ENCODE assay signal across 27 cellular contexts in the genomic region with DNA sequence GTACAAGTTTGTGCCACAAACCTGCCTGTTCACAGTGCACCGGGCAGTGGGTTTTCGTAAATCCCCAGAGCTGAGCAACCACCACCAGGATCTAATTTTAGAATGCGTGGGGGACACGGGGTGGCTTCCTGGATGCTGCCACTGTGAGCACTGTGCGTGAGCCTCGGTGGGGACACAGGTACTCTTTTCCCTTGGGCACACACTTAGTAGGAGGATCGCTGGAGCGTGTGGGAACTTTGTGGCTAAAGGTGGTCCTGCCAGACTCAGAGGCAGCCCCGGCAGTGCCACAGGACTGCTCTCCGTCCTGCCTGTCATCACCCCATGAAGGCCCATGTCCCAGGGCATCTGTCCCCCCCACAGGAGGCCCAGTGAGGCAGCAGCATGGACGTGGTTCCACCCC.
"Had no signal": no experiment of that assay in that cellular context is flagged by ENCODE, and none has a peak within 500 bp of the region (broad histone marks: within the 10 kb centered on the region; RNA-seq: fewer than 3 reads in every experiment).

No MANE protein-coding gene starts in this region.

- H3K27ac Mint-ChIP-seq: activated CD4-positive, alpha-beta memory T cell treated with anti-CD3 and anti-CD28 coated beads, Interleukin-2, amount 10 ng/mL, durations not matched to agents 7 days and 5 days; activated CD4-positive, alpha-beta T cell treated with anti-CD3 and anti-CD28 coated beads for 36 hours; activated CD4-positive, alpha-beta T cell treated with anti-CD3 and anti-CD28 coated beads, Interleukin-2, amount 10 ng/mL, durations not matched to agents 7 days and 5 days; activated naive CD4-positive, alpha-beta T cell treated with anti-CD3 and anti-CD28 coated beads, Interleukin-2, amount 10 ng/mL, durations not matched to agents 7 days and 5 days; activated T-cell treated with anti-CD3 and anti-CD28 coated beads, Interleukin-2, amount 50 U/mL, for 24 hours; activated T-cell treated with anti-CD3 and anti-CD28 coated beads, Interleukin-2, amount 50 U/mL, for 72 hours had no signal

- H3K27me3 Mint-ChIP-seq: activated CD4-positive, alpha-beta memory T cell treated with anti-CD3 and anti-CD28 coated beads, Interleukin-2, amount 10 ng/mL, durations not matched to agents 7 days and 5 days; activated CD4-positive, alpha-beta T cell treated with anti-CD3 and anti-CD28 coated beads for 36 hours; activated CD4-positive, alpha-beta T cell treated with anti-CD3 and anti-CD28 coated beads, Interleukin-2, amount 10 ng/mL, durations not matched to agents 7 days and 5 days; activated naive CD4-positive, alpha-beta T cell treated with anti-CD3 and anti-CD28 coated beads, Interleukin-2, amount 10 ng/mL, durations not matched to agents 7 days and 5 days; activated naive CD8-positive, alpha-beta T cell treated with anti-CD3 and anti-CD28 coated beads, Interleukin-2, amount 10 ng/mL, durations not matched to agents 7 days and 5 days; activated T-cell treated with anti-CD3 and anti-CD28 coated beads, Interleukin-2, amount 50 U/mL, for 24 hours; brain had no signal

- H3K9me3 ChIP-seq: ascending aorta, breast epithelium, colonic mucosa, esophagus squamous epithelium had no signal

- H3K4me1 ChIP-seq: ascending aorta, breast epithelium, colonic mucosa had no signal

- H3K4me3 ChIP-seq: ascending aorta, breast epithelium, cardiac muscle cell, colonic mucosa, esophagus squamous epithelium had no signal

- H3K36me3 Mint-ChIP-seq: activated naive CD4-positive, alpha-beta T cell treated with anti-CD3 and anti-CD28 coated beads, Interleukin-2, amount 50 U/mL, for 72 hours; activated naive CD8-positive, alpha-beta T cell treated with anti-CD3 and anti-CD28 coated beads, Interleukin-2, amount 10 ng/mL, durations not matched to agents 7 days and 5 days had no signal

- H3K27me3 ChIP-seq: ascending aorta, breast epithelium, cardiac muscle cell, colonic mucosa, esophagus squamous epithelium had no signal

- H3K9me3 Mint-ChIP-seq: activated CD4-positive, alpha-beta memory T cell treated with anti-CD3 and anti-CD28 coated beads, Interleukin-2, amount 10 ng/mL, durations not matched to agents 7 days and 5 days; activated CD4-positive, alpha-beta T cell treated with anti-CD3 and anti-CD28 coated beads, Interleukin-2, amount 10 ng/mL, durations not matched to agents 7 days and 5 days; activated naive CD4-positive, alpha-beta T cell treated with anti-CD3 and anti-CD28 coated beads, Interleukin-2, amount 10 ng/mL, durations not matched to agents 7 days and 5 days; activated naive CD4-positive, alpha-beta T cell treated with anti-CD3 and anti-CD28 coated beads, Interleukin-2, amount 50 U/mL, for 72 hours; activated naive CD8-positive, alpha-beta T cell treated with anti-CD3 and anti-CD28 coated beads, Interleukin-2, amount 10 ng/mL, durations not matched to agents 7 days and 5 days; activated T-cell treated with anti-CD3 and anti-CD28 coated beads, Interleukin-2, amount 50 U/mL, for 24 hours; activated T-cell treated with anti-CD3 and anti-CD28 coated beads, Interleukin-2, amount 50 U/mL, for 72 hours had no signal

- DNase-seq: activated CD4-positive, alpha-beta memory T cell treated with anti-CD3 and anti-CD28 coated beads, Interleukin-2, amount 10 ng/mL, durations not matched to agents 7 days and 5 days; activated CD4-positive, alpha-beta T cell treated with anti-CD3 and anti-CD28 coated beads for 36 hours; activated CD4-positive, alpha-beta T cell treated with anti-CD3 and anti-CD28 coated beads, Interleukin-2, amount 10 ng/mL, durations not matched to agents 7 days and 5 days; activated CD4-positive, alpha-beta T cell treated with anti-CD3 and anti-CD28 coated beads, Interleukin-2, amount 50 U/mL, for 4 hours; activated CD4-positive, CD25-positive, alpha-beta regulatory T cell; activated CD4-positive, CD25-positive, alpha-beta regulatory T cell treated with anti-CD3 and anti-CD28 coated beads, Interleukin-2, amount 50 U/mL, for 72 hours; activated CD8-positive, alpha-beta memory T cell treated with anti-CD3 and anti-CD28 coated beads, Interleukin-2, amount 50 U/mL, for 48 hours; activated gamma-delta T cell; activated naive CD4-positive, alpha-beta T cell; activated naive CD4-positive, alpha-beta T cell treated with anti-CD3 and anti-CD28 coated beads, Interleukin-2, amount 10 ng/mL, durations not matched to agents 7 days and 5 days; activated naive CD8-positive, alpha-beta T cell treated with anti-CD3 and anti-CD28 coated beads, Interleukin-2, amount 10 ng/mL, durations not matched to agents 7 days and 5 days; activated T-cell treated with anti-CD3 and anti-CD28 coated beads for 4 hours; activated T-cell treated with anti-CD3 and anti-CD28 coated beads, Interleukin-2, amount 50 U/mL, for 24 hours; activated T-cell treated with anti-CD3 and anti-CD28 coated beads, Interleukin-2, amount 50 U/mL, for 72 hours; central memory CD4-positive, alpha-beta T cell; cerebellar nuclear complex; colonic mucosa; effector CD8-positive, alpha-beta T cell; esophagus squamous epithelium; foreskin melanocyte; T-helper 2 cell had no signal

- H3K4me1 Mint-ChIP-seq: activated CD4-positive, alpha-beta memory T cell treated with anti-CD3 and anti-CD28 coated beads, Interleukin-2, amount 10 ng/mL, durations not matched to agents 7 days and 5 days; activated CD4-positive, alpha-beta T cell treated with anti-CD3 and anti-CD28 coated beads for 36 hours; activated CD4-positive, alpha-beta T cell treated with anti-CD3 and anti-CD28 coated beads, Interleukin-2, amount 10 ng/mL, durations not matched to agents 7 days and 5 days; activated naive CD4-positive, alpha-beta T cell treated with anti-CD3 and anti-CD28 coated beads, Interleukin-2, amount 10 ng/mL, durations not matched to agents 7 days and 5 days; activated naive CD8-positive, alpha-beta T cell treated with anti-CD3 and anti-CD28 coated beads, Interleukin-2, amount 10 ng/mL, durations not matched to agents 7 days and 5 days had no signal

- H3K27ac ChIP-seq: ascending aorta, breast epithelium, cardiac muscle cell, colonic mucosa, epithelial cell of prostate, esophagus squamous epithelium had no signal

- ATAC-seq: activated CD4-positive, alpha-beta T cell treated with anti-CD3 and anti-CD28 coated beads for 36 hours; activated naive CD4-positive, alpha-beta T cell treated with anti-CD3 and anti-CD28 coated beads, Interleukin-2, amount 50 U/mL, for 72 hours; activated T-cell treated with anti-CD3 and anti-CD28 coated beads, Interleukin-2, amount 50 U/mL, for 72 hours had no signal

- H3K4me3 Mint-ChIP-seq: activated CD4-positive, alpha-beta memory T cell treated with anti-CD3 and anti-CD28 coated beads, Interleukin-2, amount 10 ng/mL, durations not matched to agents 7 days and 5 days; activated CD4-positive, alpha-beta T cell treated with anti-CD3 and anti-CD28 coated beads for 36 hours; activated CD4-positive, alpha-beta T cell treated with anti-CD3 and anti-CD28 coated beads, Interleukin-2, amount 10 ng/mL, durations not matched to agents 7 days and 5 days; activated naive CD4-positive, alpha-beta T cell treated with anti-CD3 and anti-CD28 coated beads, Interleukin-2, amount 10 ng/mL, durations not matched to agents 7 days and 5 days; activated naive CD8-positive, alpha-beta T cell treated with anti-CD3 and anti-CD28 coated beads, Interleukin-2, amount 10 ng/mL, durations not matched to agents 7 days and 5 days; activated T-cell treated with anti-CD3 and anti-CD28 coated beads, Interleukin-2, amount 50 U/mL, for 24 hours; activated T-cell treated with anti-CD3 and anti-CD28 coated beads, Interleukin-2, amount 50 U/mL, for 72 hours; brain had no signal

- H3K36me3 ChIP-seq: breast epithelium, cardiac muscle cell, colonic mucosa had no signal
